1 cellular context compared by ENCODE assay signal in genomic region chr18:8912348-8913057, GRCh38.
TF ChIP-seq lines count a peak whose summit lies in the region.

No MANE protein-coding gene starts in this region.

TF ChIP-seq in WTC11, 78 proteins besides CTCF, POLR2A, EP300 and RAD21 (continued from another document):
- no peak for TF ChIP-seq ARID4B (CRISPR knock-in tag; IDR thresholded peaks at IDR 0.05; ENCODE audit: borderline replicate concordance)
- no peak for TF ChIP-seq ZNF423 (CRISPR knock-in tag; IDR thresholded peaks at IDR 0.05)
- TF ChIP-seq AFF4 (CRISPR knock-in tag; IDR thresholded peaks at IDR 0.05; ENCODE audit: borderline replicate concordance), result no peak
- TF ChIP-seq SMAD3 (CRISPR knock-in tag; IDR thresholded peaks at IDR 0.05; ENCODE audit: borderline replicate concordance), result no peak
- TF ChIP-seq ZNF532 (CRISPR knock-in tag; IDR thresholded peaks at IDR 0.05; ENCODE audit: borderline replicate concordance), result no peak
- no peak for TF ChIP-seq MYBL2 (CRISPR knock-in tag; IDR thresholded peaks at IDR 0.05)
